1 cellular context compared by ENCODE assay signal in the genomic region with DNA sequence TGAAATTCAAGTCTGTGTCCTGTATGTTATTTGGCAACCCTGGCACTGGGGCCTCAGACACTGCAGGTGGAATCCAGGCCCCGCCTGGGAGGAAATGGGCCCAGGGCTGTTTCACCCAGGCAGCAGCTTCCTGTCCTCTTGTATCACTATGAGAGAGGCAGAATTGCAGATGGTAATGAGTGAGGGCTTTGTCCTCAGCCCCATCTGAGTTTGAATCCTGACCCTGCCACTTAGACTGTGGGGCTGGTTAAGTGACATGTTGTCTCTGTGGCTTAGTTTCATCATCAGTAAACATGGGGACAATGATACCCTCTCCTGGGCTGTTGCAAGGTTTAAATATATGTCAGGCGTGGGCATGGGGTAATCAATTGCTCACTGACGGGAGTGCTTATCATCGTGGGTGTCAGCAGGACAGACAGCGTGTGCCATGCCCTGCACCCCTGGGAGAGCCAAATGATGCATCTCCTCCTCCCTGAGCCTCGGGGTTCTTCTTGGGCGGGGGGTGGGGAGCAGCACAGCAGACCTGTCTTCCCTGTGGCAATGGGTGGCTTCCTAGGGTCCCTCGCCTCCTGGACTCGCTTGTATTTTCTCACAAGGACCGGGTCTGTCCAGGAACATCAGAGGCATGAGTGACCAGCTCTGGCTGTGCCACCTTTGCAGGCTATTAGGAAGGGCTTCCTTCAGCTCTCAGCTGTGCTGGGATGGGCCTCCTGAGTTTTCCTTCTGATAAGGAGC.
TF ChIP-seq lines count a peak whose summit lies in the region.

No MANE protein-coding gene starts in this region.

TF ChIP-seq in HepG2, 621 proteins besides CTCF, POLR2A, EP300 and RAD21 (continued from another document and continues in another):
- TF ChIP-seq, protein P1, sequence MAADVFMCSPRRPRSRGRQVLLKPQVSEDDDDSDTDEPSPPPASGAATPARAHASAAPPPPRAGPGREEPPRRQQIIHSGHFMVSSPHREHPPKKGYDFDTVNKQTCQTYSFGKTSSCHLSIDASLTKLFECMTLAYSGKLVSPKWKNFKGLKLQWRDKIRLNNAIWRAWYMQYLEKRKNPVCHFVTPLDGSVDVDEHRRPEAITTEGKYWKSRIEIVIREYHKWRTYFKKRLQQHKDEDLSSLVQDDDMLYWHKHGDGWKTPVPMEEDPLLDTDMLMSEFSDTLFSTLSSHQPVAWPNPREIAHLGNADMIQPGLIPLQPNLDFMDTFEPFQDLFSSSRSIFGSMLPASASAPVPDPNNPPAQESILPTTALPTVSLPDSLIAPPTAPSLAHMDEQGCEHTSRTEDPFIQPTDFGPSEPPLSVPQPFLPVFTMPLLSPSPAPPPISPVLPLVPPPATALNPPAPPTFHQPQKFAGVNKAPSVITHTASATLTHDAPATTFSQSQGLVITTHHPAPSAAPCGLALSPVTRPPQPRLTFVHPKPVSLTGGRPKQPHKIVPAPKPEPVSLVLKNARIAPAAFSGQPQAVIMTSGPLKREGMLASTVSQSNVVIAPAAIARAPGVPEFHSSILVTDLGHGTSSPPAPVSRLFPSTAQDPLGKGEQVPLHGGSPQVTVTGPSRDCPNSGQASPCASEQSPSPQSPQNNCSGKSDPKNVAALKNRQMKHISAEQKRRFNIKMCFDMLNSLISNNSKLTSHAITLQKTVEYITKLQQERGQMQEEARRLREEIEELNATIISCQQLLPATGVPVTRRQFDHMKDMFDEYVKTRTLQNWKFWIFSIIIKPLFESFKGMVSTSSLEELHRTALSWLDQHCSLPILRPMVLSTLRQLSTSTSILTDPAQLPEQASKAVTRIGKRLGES (CRISPR knock-in tag; IDR thresholded peaks at IDR 0.05; ENCODE audit: borderline replicate concordance) = no peak
- TF ChIP-seq HDAC2 (CRISPR knock-in tag; IDR thresholded peaks at IDR 0.05) (peak; percentile 91), ZMYM2 (CRISPR knock-in tag; IDR thresholded peaks at IDR 0.05) (no peak), ZNF569 (CRISPR knock-in tag; IDR thresholded peaks at IDR 0.05; ENCODE audit: borderline replicate concordance) (no peak), ZNF546 (CRISPR knock-in tag; conservative IDR thresholded peaks at IDR 0.05) (no peak), ZNF891 (CRISPR knock-in tag; IDR thresholded peaks at IDR 0.05) (no peak), RFXAP (CRISPR knock-in tag; IDR thresholded peaks at IDR 0.05; ENCODE audit: borderline replicate concordance) (peak; percentile 29; the same call in 1 of the 2 replicates), STAG1 (CRISPR knock-in tag; IDR thresholded peaks at IDR 0.05) (no peak), U2AF2 (IDR thresholded peaks at IDR 0.05; ENCODE audit: low read depth, low read length) (no peak), SOX5 (CRISPR knock-in tag; IDR thresholded peaks at IDR 0.05; ENCODE audit: borderline replicate concordance) (peak; percentile 91), ZFP82 (CRISPR knock-in tag; IDR thresholded peaks at IDR 0.05; ENCODE audit: borderline replicate concordance) (no peak), ZNF431 (CRISPR knock-in tag; IDR thresholded peaks at IDR 0.05; ENCODE audit: borderline replicate concordance, low read depth) (no peak), ZFP36 (IDR thresholded peaks at IDR 0.05; ENCODE audit: borderline replicate concordance, low read depth, low read length, partially characterized antibody) (no peak), ZNF17 (CRISPR knock-in tag; IDR thresholded peaks at IDR 0.05) (no peak), PCBP2 (optimal IDR thresholded peaks at IDR 0.05; ENCODE audit: low read depth, low read length, poor library complexity, severe bottlenecking) (no peak), ZNF841 (CRISPR knock-in tag; IDR thresholded peaks at IDR 0.05; ENCODE audit: borderline replicate concordance) (no peak), ZNF567 (CRISPR knock-in tag; IDR thresholded peaks at IDR 0.05; ENCODE audit: borderline replicate concordance) (no peak), KMT2A (CRISPR knock-in tag; IDR thresholded peaks at IDR 0.05) (no peak), RBM22 (optimal IDR thresholded peaks at IDR 0.05; ENCODE audit: low read length) (no peak), PHF21A (CRISPR knock-in tag; IDR thresholded peaks at IDR 0.05) (peak; percentile 37; the same call in 1 of the 2 replicates), MED8 (CRISPR knock-in tag; IDR thresholded peaks at IDR 0.05; ENCODE audit: insufficient replicate concordance) (no peak), ZNF10 (CRISPR knock-in tag; IDR thresholded peaks at IDR 0.05; ENCODE audit: borderline replicate concordance, low read depth) (no peak), ZNF124 (CRISPR knock-in tag; IDR thresholded peaks at IDR 0.05) (0 out of 2 replicates have a peak, but pooled peaks have one; percentile 26)
- TF ChIP-seq, protein P2, sequence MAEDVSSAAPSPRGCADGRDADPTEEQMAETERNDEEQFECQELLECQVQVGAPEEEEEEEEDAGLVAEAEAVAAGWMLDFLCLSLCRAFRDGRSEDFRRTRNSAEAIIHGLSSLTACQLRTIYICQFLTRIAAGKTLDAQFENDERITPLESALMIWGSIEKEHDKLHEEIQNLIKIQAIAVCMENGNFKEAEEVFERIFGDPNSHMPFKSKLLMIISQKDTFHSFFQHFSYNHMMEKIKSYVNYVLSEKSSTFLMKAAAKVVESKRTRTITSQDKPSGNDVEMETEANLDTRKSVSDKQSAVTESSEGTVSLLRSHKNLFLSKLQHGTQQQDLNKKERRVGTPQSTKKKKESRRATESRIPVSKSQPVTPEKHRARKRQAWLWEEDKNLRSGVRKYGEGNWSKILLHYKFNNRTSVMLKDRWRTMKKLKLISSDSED (CRISPR knock-in tag; IDR thresholded peaks at IDR 0.05) = no peak
- TF ChIP-seq, protein P3, sequence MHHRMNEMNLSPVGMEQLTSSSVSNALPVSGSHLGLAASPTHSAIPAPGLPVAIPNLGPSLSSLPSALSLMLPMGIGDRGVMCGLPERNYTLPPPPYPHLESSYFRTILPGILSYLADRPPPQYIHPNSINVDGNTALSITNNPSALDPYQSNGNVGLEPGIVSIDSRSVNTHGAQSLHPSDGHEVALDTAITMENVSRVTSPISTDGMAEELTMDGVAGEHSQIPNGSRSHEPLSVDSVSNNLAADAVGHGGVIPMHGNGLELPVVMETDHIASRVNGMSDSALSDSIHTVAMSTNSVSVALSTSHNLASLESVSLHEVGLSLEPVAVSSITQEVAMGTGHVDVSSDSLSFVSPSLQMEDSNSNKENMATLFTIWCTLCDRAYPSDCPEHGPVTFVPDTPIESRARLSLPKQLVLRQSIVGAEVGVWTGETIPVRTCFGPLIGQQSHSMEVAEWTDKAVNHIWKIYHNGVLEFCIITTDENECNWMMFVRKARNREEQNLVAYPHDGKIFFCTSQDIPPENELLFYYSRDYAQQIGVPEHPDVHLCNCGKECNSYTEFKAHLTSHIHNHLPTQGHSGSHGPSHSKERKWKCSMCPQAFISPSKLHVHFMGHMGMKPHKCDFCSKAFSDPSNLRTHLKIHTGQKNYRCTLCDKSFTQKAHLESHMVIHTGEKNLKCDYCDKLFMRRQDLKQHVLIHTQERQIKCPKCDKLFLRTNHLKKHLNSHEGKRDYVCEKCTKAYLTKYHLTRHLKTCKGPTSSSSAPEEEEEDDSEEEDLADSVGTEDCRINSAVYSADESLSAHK (CRISPR knock-in tag; IDR thresholded peaks at IDR 0.05; ENCODE audit: borderline replicate concordance) = no peak
- TF ChIP-seq, protein P4, sequence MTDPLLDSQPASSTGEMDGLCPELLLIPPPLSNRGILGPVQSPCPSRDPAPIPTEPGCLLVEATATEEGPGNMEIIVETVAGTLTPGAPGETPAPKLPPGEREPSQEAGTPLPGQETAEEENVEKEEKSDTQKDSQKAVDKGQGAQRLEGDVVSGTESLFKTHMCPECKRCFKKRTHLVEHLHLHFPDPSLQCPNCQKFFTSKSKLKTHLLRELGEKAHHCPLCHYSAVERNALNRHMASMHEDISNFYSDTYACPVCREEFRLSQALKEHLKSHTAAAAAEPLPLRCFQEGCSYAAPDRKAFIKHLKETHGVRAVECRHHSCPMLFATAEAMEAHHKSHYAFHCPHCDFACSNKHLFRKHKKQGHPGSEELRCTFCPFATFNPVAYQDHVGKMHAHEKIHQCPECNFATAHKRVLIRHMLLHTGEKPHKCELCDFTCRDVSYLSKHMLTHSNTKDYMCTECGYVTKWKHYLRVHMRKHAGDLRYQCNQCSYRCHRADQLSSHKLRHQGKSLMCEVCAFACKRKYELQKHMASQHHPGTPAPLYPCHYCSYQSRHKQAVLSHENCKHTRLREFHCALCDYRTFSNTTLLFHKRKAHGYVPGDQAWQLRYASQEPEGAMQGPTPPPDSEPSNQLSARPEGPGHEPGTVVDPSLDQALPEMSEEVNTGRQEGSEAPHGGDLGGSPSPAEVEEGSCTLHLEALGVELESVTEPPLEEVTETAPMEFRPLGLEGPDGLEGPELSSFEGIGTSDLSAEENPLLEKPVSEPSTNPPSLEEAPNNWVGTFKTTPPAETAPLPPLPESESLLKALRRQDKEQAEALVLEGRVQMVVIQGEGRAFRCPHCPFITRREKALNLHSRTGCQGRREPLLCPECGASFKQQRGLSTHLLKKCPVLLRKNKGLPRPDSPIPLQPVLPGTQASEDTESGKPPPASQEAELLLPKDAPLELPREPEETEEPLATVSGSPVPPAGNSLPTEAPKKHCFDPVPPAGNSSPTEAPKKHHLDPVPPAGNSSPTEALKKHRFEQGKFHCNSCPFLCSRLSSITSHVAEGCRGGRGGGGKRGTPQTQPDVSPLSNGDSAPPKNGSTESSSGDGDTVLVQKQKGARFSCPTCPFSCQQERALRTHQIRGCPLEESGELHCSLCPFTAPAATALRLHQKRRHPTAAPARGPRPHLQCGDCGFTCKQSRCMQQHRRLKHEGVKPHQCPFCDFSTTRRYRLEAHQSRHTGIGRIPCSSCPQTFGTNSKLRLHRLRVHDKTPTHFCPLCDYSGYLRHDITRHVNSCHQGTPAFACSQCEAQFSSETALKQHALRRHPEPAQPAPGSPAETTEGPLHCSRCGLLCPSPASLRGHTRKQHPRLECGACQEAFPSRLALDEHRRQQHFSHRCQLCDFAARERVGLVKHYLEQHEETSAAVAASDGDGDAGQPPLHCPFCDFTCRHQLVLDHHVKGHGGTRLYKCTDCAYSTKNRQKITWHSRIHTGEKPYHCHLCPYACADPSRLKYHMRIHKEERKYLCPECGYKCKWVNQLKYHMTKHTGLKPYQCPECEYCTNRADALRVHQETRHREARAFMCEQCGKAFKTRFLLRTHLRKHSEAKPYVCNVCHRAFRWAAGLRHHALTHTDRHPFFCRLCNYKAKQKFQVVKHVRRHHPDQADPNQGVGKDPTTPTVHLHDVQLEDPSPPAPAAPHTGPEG (CRISPR knock-in tag; IDR thresholded peaks at IDR 0.05) = no peak
- TF ChIP-seq, protein P5, sequence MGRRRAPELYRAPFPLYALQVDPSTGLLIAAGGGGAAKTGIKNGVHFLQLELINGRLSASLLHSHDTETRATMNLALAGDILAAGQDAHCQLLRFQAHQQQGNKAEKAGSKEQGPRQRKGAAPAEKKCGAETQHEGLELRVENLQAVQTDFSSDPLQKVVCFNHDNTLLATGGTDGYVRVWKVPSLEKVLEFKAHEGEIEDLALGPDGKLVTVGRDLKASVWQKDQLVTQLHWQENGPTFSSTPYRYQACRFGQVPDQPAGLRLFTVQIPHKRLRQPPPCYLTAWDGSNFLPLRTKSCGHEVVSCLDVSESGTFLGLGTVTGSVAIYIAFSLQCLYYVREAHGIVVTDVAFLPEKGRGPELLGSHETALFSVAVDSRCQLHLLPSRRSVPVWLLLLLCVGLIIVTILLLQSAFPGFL (CRISPR knock-in tag; IDR thresholded peaks at IDR 0.05) = no peak
- TF ChIP-seq, protein P6, sequence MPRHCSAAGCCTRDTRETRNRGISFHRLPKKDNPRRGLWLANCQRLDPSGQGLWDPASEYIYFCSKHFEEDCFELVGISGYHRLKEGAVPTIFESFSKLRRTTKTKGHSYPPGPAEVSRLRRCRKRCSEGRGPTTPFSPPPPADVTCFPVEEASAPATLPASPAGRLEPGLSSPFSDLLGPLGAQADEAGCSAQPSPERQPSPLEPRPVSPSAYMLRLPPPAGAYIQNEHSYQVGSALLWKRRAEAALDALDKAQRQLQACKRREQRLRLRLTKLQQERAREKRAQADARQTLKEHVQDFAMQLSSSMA (CRISPR knock-in tag; IDR thresholded peaks at IDR 0.05) = peak; percentile 76; the same call in 1 of the 2 replicates
- TF ChIP-seq, protein P7, sequence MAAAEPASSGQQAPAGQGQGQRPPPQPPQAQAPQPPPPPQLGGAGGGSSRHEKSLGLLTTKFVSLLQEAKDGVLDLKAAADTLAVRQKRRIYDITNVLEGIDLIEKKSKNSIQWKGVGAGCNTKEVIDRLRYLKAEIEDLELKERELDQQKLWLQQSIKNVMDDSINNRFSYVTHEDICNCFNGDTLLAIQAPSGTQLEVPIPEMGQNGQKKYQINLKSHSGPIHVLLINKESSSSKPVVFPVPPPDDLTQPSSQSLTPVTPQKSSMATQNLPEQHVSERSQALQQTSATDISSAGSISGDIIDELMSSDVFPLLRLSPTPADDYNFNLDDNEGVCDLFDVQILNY (CRISPR knock-in tag; conservative IDR thresholded peaks at IDR 0.05) = no peak
